12 cellular contexts compared by ENCODE assay signal in genomic region chr1:93820554-93821411, GRCh38.
"Had no signal": no experiment of that assay in that cellular context is flagged by ENCODE, and none has a peak within 500 bp of the region (broad histone marks: within the 10 kb centered on the region; RNA-seq: fewer than 3 reads in every experiment).

No MANE protein-coding gene starts in this region.

- H3K4me3 ChIP-seq: body of pancreas had no signal

- H3K27me3 ChIP-seq: body of pancreas had no signal

- H3K9me3 ChIP-seq: body of pancreas had no signal

- H3K27ac ChIP-seq: body of pancreas had no signal

- H3K27me3 Mint-ChIP-seq: central memory CD8-positive, alpha-beta T cell; naive B cell had no signal

- H3K4me3 Mint-ChIP-seq: activated naive CD4-positive, alpha-beta T cell treated with anti-CD3 and anti-CD28 coated beads, Interleukin-2, amount 10 ng/mL, durations not matched to agents 7 days and 5 days; central memory CD8-positive, alpha-beta T cell; mesothelial cell of epicardium; naive B cell had no signal

- ATAC-seq: body of pancreas, left ventricle myocardium superior had no signal

- FAIRE-seq: urothelium cell line had no signal

- H3K27ac Mint-ChIP-seq: activated naive CD4-positive, alpha-beta T cell treated with anti-CD3 and anti-CD28 coated beads, Interleukin-2, amount 10 ng/mL, durations not matched to agents 7 days and 5 days; mesothelial cell of epicardium had no signal

- DNase-seq: activated CD4-positive, alpha-beta T cell treated with anti-CD3 and anti-CD28 coated beads for 48 hours; activated naive CD4-positive, alpha-beta T cell treated with anti-CD3 and anti-CD28 coated beads, Interleukin-2, amount 10 ng/mL, durations not matched to agents 7 days and 5 days; body of pancreas; cortex of kidney; effector CD8-positive, alpha-beta T cell; hypothalamus; left ventricle myocardium superior; naive B cell; posterior cingulate gyrus had no signal

- H3K36me3 Mint-ChIP-seq: activated naive CD4-positive, alpha-beta T cell treated with anti-CD3 and anti-CD28 coated beads, Interleukin-2, amount 10 ng/mL, durations not matched to agents 7 days and 5 days; mesothelial cell of epicardium; naive B cell had no signal

- H3K4me1 ChIP-seq: body of pancreas had no signal
